1 cellular context compared by ENCODE assay signal in the genomic region with DNA sequence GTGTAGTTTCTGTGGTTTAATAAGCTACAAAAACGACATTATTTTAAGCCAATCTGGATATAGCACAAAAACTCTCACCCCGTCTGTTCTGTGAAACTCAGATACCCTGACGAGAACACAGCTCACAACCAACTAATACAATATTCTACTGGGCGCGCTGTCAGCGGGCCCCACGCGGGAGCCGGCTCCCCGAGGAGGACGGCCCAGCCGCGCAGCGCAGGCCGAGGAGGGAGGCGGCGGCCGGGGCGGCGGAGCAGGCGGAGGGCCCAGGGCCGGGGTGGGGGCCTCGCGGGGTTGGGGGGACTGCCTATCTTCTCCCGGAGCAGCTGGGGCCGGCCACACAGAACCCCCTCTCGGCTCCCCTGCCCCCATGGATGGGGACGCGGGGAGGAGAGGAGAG.
TF ChIP-seq lines count a peak whose summit lies in the region.

No MANE protein-coding gene starts in this region.

TF ChIP-seq in GM23338, 12 proteins besides CTCF, POLR2A, EP300 and RAD21 (continued from another document):
- TF ChIP-seq, protein P1, sequence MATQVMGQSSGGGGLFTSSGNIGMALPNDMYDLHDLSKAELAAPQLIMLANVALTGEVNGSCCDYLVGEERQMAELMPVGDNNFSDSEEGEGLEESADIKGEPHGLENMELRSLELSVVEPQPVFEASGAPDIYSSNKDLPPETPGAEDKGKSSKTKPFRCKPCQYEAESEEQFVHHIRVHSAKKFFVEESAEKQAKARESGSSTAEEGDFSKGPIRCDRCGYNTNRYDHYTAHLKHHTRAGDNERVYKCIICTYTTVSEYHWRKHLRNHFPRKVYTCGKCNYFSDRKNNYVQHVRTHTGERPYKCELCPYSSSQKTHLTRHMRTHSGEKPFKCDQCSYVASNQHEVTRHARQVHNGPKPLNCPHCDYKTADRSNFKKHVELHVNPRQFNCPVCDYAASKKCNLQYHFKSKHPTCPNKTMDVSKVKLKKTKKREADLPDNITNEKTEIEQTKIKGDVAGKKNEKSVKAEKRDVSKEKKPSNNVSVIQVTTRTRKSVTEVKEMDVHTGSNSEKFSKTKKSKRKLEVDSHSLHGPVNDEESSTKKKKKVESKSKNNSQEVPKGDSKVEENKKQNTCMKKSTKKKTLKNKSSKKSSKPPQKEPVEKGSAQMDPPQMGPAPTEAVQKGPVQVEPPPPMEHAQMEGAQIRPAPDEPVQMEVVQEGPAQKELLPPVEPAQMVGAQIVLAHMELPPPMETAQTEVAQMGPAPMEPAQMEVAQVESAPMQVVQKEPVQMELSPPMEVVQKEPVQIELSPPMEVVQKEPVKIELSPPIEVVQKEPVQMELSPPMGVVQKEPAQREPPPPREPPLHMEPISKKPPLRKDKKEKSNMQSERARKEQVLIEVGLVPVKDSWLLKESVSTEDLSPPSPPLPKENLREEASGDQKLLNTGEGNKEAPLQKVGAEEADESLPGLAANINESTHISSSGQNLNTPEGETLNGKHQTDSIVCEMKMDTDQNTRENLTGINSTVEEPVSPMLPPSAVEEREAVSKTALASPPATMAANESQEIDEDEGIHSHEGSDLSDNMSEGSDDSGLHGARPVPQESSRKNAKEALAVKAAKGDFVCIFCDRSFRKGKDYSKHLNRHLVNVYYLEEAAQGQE (IDR thresholded peaks at IDR 0.05; ENCODE audit: unreplicated experiment): no peak
TF ChIP-seq in GM23338: peak in this region for 1.
